In genomic region chr6:119445666-119446622, GRCh38 we compare ENCODE assay signal across 10 cellular contexts.
DNase-seq lines count a peak whose midpoint lies in the region; ATAC-seq, FAIRE-seq and TF ChIP-seq lines count a peak whose summit lies in the region.
"Had no signal": no experiment of that assay in that cellular context is flagged by ENCODE, and none has a peak within 500 bp of the region (broad histone marks: within the 10 kb centered on the region; RNA-seq: fewer than 3 reads in every experiment).

No MANE protein-coding gene starts in this region.

- dilution Hi-C loops in keratinocyte (cut with MboI; ENCODE audit: extremely low pct_ligation_motif_present, low sequenced_read_pairs), result no loop called here

- no peaks in the 10 kb centered on the region for H3K27me3 Mint-ChIP-seq in activated naive CD8-positive, alpha-beta T cell

- TF ChIP-seq POLR2A in spleen (IDR thresholded peaks at IDR 0.05), result no peak

- 86 to 93% (median 90%) methylated on average over 7 of the region's 7 CpGs for WGBS in spleen, 5 donors

- POLR2A ChIA-PET in AG04450 (lab: Yijun Ruan, JAX), result no interaction called here

- H3K79me2 ChIP-seq in keratinocyte (ENCODE audit: control insufficient read depth, insufficient read depth, low read length), result no peaks in the 10 kb centered on the region

- CTCF ChIA-PET in AG04450 (lab: Charles Lee), result no interaction called here

- H3K27ac ChIP-seq in AG04450 (ENCODE audit: low read depth, low read length) (peak overlapping the region; percentile 4), keratinocyte (ENCODE audit: control insufficient read depth, insufficient read depth, low read length) (no peak overlapping the region), spleen (peak overlapping the region in 3 of 8 donors; percentile 5 to 26 (median 22))

- ATAC-seq in HG02610 (IDR thresholded peaks at IDR 0.05; ENCODE audit: unreplicated experiment) (peak; percentile 41), HG03095 (IDR thresholded peaks at IDR 0.05; ENCODE audit: unreplicated experiment) (no peak)

- H3K4me1 Mint-ChIP-seq in activated naive CD8-positive, alpha-beta T cell (ENCODE audit: low read depth), result peaks cover 5% of the 10 kb centered on the region

- H3K27ac Mint-ChIP-seq in activated naive CD8-positive, alpha-beta T cell, result peak overlapping the region; percentile 59

- no peak overlapping the region for H3K4me3 ChIP-seq in AG04450 (ENCODE audit: low read depth, low read length)
- H3K4me3 ChIP-seq in keratinocyte (ENCODE audit: control insufficient read depth in 2 of 3, extremely low read depth in 1 of 3, insufficient read depth in 2 of 3, low read depth in 1 of 3, low read length in 3 of 3), result no peak overlapping the region
- no peak overlapping the region for H3K4me3 ChIP-seq in spleen

- no peaks in the 10 kb centered on the region for H3K9me3 Mint-ChIP-seq in activated naive CD8-positive, alpha-beta T cell (ENCODE audit: low read depth)

- H3K9me1 ChIP-seq in keratinocyte (ENCODE audit: control insufficient read depth, extremely low read depth, insufficient read depth, low read length), result no peaks in the 10 kb centered on the region

- no peak overlapping the region for H3K9ac ChIP-seq in keratinocyte (ENCODE audit: control insufficient read depth, extremely low read depth, insufficient read depth, low read length)

- H3K9me3 ChIP-seq in AG04450 (ENCODE audit: control insufficient read depth, insufficient read depth, low read length), result peaks cover 4% of the 10 kb centered on the region; the same call in 1 of the 2 replicates
- H3K9me3 ChIP-seq in keratinocyte (ENCODE audit: control insufficient read depth, low read depth, low read length), result no peaks in the 10 kb centered on the region
- peaks cover 0 to 10% (median 0%) of the 10 kb centered on the region in 8 donors for H3K9me3 ChIP-seq in spleen

- H3K36me3 ChIP-seq in keratinocyte (ENCODE audit: control insufficient read depth in 2 of 2, extremely low read depth in 1 of 2, insufficient read depth in 2 of 2, low read length in 2 of 2) (no peaks in the 10 kb centered on the region), spleen (no peaks in the 10 kb centered on the region)

- no peak overlapping the region for H3K4me3 Mint-ChIP-seq in activated naive CD8-positive, alpha-beta T cell
- H3K4me3 Mint-ChIP-seq: brain had no signal

- no peak overlapping the region for H3K4me2 ChIP-seq in keratinocyte (ENCODE audit: control insufficient read depth, extremely low read depth, insufficient read depth, low read depth, low read length)

- DNase-seq in AG04450 (ENCODE audit: low read depth, low spot score), result no peak
- no peak for DNase-seq in keratinocyte (ENCODE audit: low read depth, low spot score)
- DNase-seq in germinal center (ENCODE audit: low spot score), result no peak
- DNase-seq in spleen, result no peak
- no peak for DNase-seq in kidney glomerular epithelial cell (lab: John Stamatoyannopoulos, UW)
- DNase-seq: NCI-H1417 had no signal

- H4K20me1 ChIP-seq in keratinocyte (ENCODE audit: control insufficient read depth, extremely low read depth, insufficient read depth, low read length), result no peaks in the 10 kb centered on the region

- no peak for TF ChIP-seq CTCF in AG04450 (IDR thresholded peaks at IDR 0.05; ENCODE audit: low read depth, low read length)
- TF ChIP-seq CTCF in keratinocyte (optimal IDR thresholded peaks at IDR 0.05 in 1 of 3, IDR thresholded peaks at IDR 0.05 in 1 of 3, conservative IDR thresholded peaks at IDR 0.05 in 1 of 3; ENCODE audit: extremely low read depth in 1 of 3, insufficient read depth in 2 of 3, low read length in 3 of 3), result no peak
- no peak for TF ChIP-seq CTCF in spleen (IDR thresholded peaks at IDR 0.05 in 8 of 11, conservative IDR thresholded peaks at IDR 0.05 in 3 of 11)

- H3K27me3 ChIP-seq in AG04450 (ENCODE audit: control insufficient read depth, insufficient read depth, low read length) (no peaks in the 10 kb centered on the region), keratinocyte (ENCODE audit: control insufficient read depth, extremely low read depth, insufficient read depth, low read length) (no peaks in the 10 kb centered on the region), spleen (replicated peaks in 1 of 7) (no peaks in the 10 kb centered on the region)

- H3K4me1 ChIP-seq in keratinocyte (ENCODE audit: control insufficient read depth, extremely low read depth, insufficient read depth, low read length) (peaks cover 11% of the 10 kb centered on the region), spleen (peaks cover 4 to 64% (median 26%) of the 10 kb centered on the region in 6 donors)

- FAIRE-seq in keratinocyte (lab: Jason Lieb, UNC), result peak; percentile 67

- H3K36me3 Mint-ChIP-seq in activated naive CD8-positive, alpha-beta T cell, result peaks cover 8% of the 10 kb centered on the region
- H3K36me3 Mint-ChIP-seq: brain had no signal

- H2AFZ ChIP-seq in keratinocyte (ENCODE audit: control insufficient read depth, low read length), result peak overlapping the region; percentile 1

- intact Hi-C loops in spleen (cut with DNase I; ENCODE audit: low total_unique reads), result no loop called here
